ENCODE assay signal across 8 cellular contexts in the genomic region with DNA sequence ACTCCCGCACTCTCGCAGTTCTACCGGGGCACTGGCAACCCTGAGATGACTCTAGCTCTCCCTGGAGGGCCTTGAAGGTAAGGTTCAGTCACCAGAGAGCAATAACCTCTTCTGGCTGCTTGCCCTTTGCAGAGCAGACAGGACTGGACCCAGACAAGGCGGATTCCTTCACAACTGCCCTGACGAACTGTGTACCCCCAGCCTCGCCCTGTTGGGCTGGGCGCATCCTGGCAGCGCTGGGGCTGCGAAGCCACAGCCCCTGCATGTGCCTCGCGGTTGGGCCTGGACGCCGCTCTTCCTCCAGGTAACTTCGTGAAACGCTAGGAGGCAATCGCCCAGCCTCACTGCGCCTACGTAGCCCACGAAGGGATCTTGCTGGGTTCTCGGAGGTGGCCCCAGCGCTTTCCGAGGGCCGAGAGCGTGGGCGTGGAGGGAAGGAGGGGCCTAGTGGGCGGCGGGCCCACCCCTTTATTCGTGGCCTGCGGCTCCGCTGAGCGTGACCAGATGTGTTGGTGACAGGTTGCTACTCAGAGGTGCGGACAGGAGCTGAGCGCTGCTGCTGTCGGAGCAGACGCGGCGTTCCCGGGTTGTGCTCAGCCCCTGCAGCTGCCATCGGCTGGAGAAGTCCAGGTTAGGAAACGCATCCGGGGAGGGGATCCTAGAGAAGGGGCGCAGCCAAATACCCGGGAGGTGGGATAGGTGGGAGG. TPM values are rescaled to one million over a fixed set of nuclear protein-coding genes. Genes with fewer than 3 reads are reported as not detected.
DNase-seq lines count a peak whose midpoint lies in the region; ATAC-seq and TF ChIP-seq lines count a peak whose summit lies in the region.

No MANE protein-coding gene starts in this region.

- H3K4me1 Mint-ChIP-seq in activated CD8-positive, alpha-beta T cell treated with anti-CD3 and anti-CD28 coated beads, Interleukin-2, amount 10 ng/mL, durations not matched to agents 7 days and 5 days (ENCODE audit: low read depth), result peaks cover 21% of the 10 kb centered on the region

- H3K27me3 Mint-ChIP-seq in activated CD8-positive, alpha-beta T cell treated with anti-CD3 and anti-CD28 coated beads, Interleukin-2, amount 10 ng/mL, durations not matched to agents 7 days and 5 days (ENCODE audit: low read depth), result peaks cover 35% of the 10 kb centered on the region

- peak overlapping the region; percentile 56 for H3K4me3 ChIP-seq in HFF-Myc (replicated peaks; ENCODE audit: low read depth, low read length)
- peak overlapping the region; percentile 70 for H3K4me3 ChIP-seq in fibroblast of the aortic adventitia (ENCODE audit: low read depth, low read length)
- peak overlapping the region; percentile 45 for H3K4me3 ChIP-seq in retinal pigment epithelial cell (ENCODE audit: low read length)

- H3K27ac Mint-ChIP-seq in activated CD8-positive, alpha-beta T cell treated with anti-CD3 and anti-CD28 coated beads, Interleukin-2, amount 10 ng/mL, durations not matched to agents 7 days and 5 days, result no peak overlapping the region

- CTCF ChIA-PET in activated CD8-positive, alpha-beta T cell treated with anti-CD3 and anti-CD28 coated beads, Interleukin-2, amount 10 ng/mL, durations not matched to agents 7 days and 5 days (lab: Charles Lee), result interaction anchor here (0.7 to 1.6 kb wide), 2 partner anchors 126 to 421 kb away, joined by 3 to 4 read pairs; no protein-coding TSS in a partner anchor

- POLR2A ChIA-PET in activated CD8-positive, alpha-beta T cell treated with anti-CD3 and anti-CD28 coated beads, Interleukin-2, amount 10 ng/mL, durations not matched to agents 7 days and 5 days (lab: Charles Lee), result no interaction called here

- H3K36me3 Mint-ChIP-seq in activated CD8-positive, alpha-beta T cell treated with anti-CD3 and anti-CD28 coated beads, Interleukin-2, amount 10 ng/mL, durations not matched to agents 7 days and 5 days (ENCODE audit: low read depth), result no peaks in the 10 kb centered on the region

- TF ChIP-seq CTCF in HFF-Myc (IDR thresholded peaks at IDR 0.05; ENCODE audit: low read depth, low read length, missing control alignments), result no peak
- TF ChIP-seq CTCF in fibroblast of the aortic adventitia (IDR thresholded peaks at IDR 0.05; ENCODE audit: insufficient read depth, low read length), result no peak
- TF ChIP-seq CTCF in retinal pigment epithelial cell (conservative IDR thresholded peaks at IDR 0.05; ENCODE audit: low read depth, low read length), result peak; percentile 28

- H3K4me3 Mint-ChIP-seq in activated CD8-positive, alpha-beta T cell treated with anti-CD3 and anti-CD28 coated beads, Interleukin-2, amount 10 ng/mL, durations not matched to agents 7 days and 5 days, result peak overlapping the region; percentile 51

- DNase-seq in HFF-Myc (ENCODE audit: extremely low read depth, low read depth) (no peak), fibroblast of the aortic adventitia (ENCODE audit: low read depth) (no peak), retinal pigment epithelial cell (ENCODE audit: low read depth) (no peak), NCI-H146 treated with DMSO at 0.1 percent for 48 hours (lab: John Stamatoyannopoulos, UW; ENCODE audit: unreplicated experiment) (no peak), amygdala (lab: John Stamatoyannopoulos, UW) (no peak)
- DNase-seq in activated CD8-positive, alpha-beta T cell treated with anti-CD3 and anti-CD28 coated beads, Interleukin-2, amount 10 ng/mL, durations not matched to agents 7 days and 5 days, result peak; percentile 28

- ATAC-seq in activated CD8-positive, alpha-beta T cell treated with anti-CD3 and anti-CD28 coated beads, Interleukin-2, amount 10 ng/mL, durations not matched to agents 7 days and 5 days, result no peak
- no peak for ATAC-seq in HG03280 (IDR thresholded peaks at IDR 0.05; ENCODE audit: unreplicated experiment)
- no peak for ATAC-seq in HG02759 (IDR thresholded peaks at IDR 0.05; ENCODE audit: unreplicated experiment)

- H3K9me3 Mint-ChIP-seq in activated CD8-positive, alpha-beta T cell treated with anti-CD3 and anti-CD28 coated beads, Interleukin-2, amount 10 ng/mL, durations not matched to agents 7 days and 5 days (ENCODE audit: insufficient read depth), result no peaks in the 10 kb centered on the region

RNA-seq across cellular contexts. Expression of a gene that starts 1.9 kb away (rescaled TPM):
- total RNA-seq in activated CD8-positive, alpha-beta T cell treated with anti-CD3 and anti-CD28 coated beads, Interleukin-2, amount 10 ng/mL, durations not matched to agents 7 days and 5 days, result 1 to 10 TPM in 1 of 2 experiments, under 1 TPM in 1; 0.81 to 1.4 TPM
- 0.49 and 1.9 TPM in 2 replicates for total RNA-seq in fibroblast of the aortic adventitia (ENCODE audit: low replicate concordance)
